Comparison of ENCODE assay signal across 1 cellular context in the genomic region with DNA sequence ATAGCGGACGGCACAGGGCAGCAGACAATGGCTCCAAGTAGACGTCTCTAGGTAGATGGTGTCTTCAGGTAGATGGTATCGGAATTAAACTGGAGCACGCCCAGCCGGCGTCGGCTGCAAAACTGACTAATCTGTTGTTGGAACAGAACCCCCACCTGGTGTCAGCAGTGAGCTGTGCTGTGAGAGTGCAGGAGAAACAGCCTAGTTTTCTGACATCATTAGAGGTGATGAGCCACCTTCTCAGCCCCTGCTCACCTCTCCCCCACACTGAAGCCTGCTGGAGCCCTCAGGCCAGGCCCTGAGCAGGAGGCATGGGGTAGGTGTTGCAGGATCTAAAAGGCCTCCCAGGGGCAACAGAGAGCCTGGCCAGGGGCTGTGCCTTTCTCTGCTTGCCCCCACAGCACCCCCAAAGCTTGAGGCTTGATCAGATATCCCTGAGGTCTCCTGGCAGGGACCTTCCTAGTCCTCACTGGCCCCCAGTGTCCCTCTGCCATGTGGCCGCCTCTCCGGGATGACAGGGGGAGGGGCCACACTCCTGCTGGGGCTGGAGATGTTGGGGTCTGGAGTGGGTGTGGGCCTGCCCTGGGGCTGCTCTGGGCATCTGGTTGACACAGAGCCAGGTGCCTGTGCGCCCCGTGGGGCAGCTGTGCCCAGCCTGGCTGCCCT.
TF ChIP-seq lines count a peak whose summit lies in the region.

No MANE protein-coding gene starts in this region.

TF ChIP-seq in GM12878, 131 proteins besides CTCF, POLR2A, EP300 and RAD21:
- TF ChIP-seq ZNF207 (IDR thresholded peaks at IDR 0.05; ENCODE audit: borderline replicate concordance) (no peak), SMAD5 (IDR thresholded peaks at IDR 0.05; ENCODE audit: low read depth) (no peak), RCOR1 (conservative IDR thresholded peaks at IDR 0.05; ENCODE audit: low read depth, low read length) (no peak), SMC3 (IDR thresholded peaks at IDR 0.05; ENCODE audit: borderline replicate concordance, low read length) (peak; percentile 80), ATF7 (IDR thresholded peaks at IDR 0.05; ENCODE audit: low read depth) (peak; percentile 64), RB1 (IDR thresholded peaks at IDR 0.05; ENCODE audit: borderline replicate concordance) (no peak), RUNX3 (IDR thresholded peaks at IDR 0.05; ENCODE audit: low read length) (no peak), CREB1 (IDR thresholded peaks at IDR 0.05; ENCODE audit: low read depth) (0 out of 2 replicates have a peak, but pooled peaks have one; percentile 7), MEF2B (IDR thresholded peaks at IDR 0.05; ENCODE audit: partially characterized antibody, poor library complexity, severe bottlenecking) (no peak), EGR1 (IDR thresholded peaks at IDR 0.05; ENCODE audit: borderline replicate concordance in 1 of 2, low read depth in 2 of 2, low read length in 2 of 2) (peak in 1 of 2 experiments; percentile 13; a peak in 1 of 3 replicates)
- TF ChIP-seq, protein P1, sequence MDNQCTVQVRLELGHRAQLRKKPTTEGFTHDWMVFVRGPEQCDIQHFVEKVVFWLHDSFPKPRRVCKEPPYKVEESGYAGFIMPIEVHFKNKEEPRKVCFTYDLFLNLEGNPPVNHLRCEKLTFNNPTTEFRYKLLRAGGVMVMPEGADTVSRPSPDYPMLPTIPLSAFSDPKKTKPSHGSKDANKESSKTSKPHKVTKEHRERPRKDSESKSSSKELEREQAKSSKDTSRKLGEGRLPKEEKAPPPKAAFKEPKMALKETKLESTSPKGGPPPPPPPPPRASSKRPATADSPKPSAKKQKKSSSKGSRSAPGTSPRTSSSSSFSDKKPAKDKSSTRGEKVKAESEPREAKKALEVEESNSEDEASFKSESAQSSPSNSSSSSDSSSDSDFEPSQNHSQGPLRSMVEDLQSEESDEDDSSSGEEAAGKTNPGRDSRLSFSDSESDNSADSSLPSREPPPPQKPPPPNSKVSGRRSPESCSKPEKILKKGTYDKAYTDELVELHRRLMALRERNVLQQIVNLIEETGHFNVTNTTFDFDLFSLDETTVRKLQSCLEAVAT (IDR thresholded peaks at IDR 0.05): no peak
- TF ChIP-seq, protein P2, sequence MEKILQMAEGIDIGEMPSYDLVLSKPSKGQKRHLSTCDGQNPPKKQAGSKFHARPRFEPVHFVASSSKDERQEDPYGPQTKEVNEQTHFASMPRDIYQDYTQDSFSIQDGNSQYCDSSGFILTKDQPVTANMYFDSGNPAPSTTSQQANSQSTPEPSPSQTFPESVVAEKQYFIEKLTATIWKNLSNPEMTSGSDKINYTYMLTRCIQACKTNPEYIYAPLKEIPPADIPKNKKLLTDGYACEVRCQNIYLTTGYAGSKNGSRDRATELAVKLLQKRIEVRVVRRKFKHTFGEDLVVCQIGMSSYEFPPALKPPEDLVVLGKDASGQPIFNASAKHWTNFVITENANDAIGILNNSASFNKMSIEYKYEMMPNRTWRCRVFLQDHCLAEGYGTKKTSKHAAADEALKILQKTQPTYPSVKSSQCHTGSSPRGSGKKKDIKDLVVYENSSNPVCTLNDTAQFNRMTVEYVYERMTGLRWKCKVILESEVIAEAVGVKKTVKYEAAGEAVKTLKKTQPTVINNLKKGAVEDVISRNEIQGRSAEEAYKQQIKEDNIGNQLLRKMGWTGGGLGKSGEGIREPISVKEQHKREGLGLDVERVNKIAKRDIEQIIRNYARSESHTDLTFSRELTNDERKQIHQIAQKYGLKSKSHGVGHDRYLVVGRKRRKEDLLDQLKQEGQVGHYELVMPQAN (conservative IDR thresholded peaks at IDR 0.05): 0 out of 2 replicates have a peak, but pooled peaks have one; percentile 23
